In genomic region chr6:3139090-3139903, GRCh38 we compare ENCODE assay signal across 8 cellular contexts. TPM values are rescaled to one million over a fixed set of nuclear protein-coding genes. Genes with fewer than 3 reads are reported as not detected.
DNase-seq lines count a peak whose midpoint lies in the region; ATAC-seq and TF ChIP-seq lines count a peak whose summit lies in the region.

No MANE protein-coding gene starts in this region.

- H3K36me3 Mint-ChIP-seq in effector memory CD8-positive, alpha-beta T cell (ENCODE audit: insufficient read depth), result peaks cover 4% of the 10 kb centered on the region

- intact Hi-C loops in left ventricle myocardium inferior (cut with micrococcal nuclease), result no loop called here

- DNase-seq in BJ (ENCODE audit: low read depth) (peak; percentile 69), SHP77 treated with DMSO at 0.1 percent for 48 hours (lab: John Stamatoyannopoulos, UW) (peak; percentile 96), left ventricle myocardium inferior (peak; percentile 50), inferior parietal cortex (ENCODE audit: extremely low spot score) (no peak)
- DNase-seq in effector memory CD8-positive, alpha-beta T cell, result no peak

- TF ChIP-seq CTCF in BJ (IDR thresholded peaks at IDR 0.05; ENCODE audit: insufficient read depth, low read depth, low read length) (no peak), left ventricle myocardium inferior (IDR thresholded peaks at IDR 0.05; ENCODE audit: borderline replicate concordance) (no peak)

- H3K4me3 Mint-ChIP-seq in effector memory CD8-positive, alpha-beta T cell, result no peak overlapping the region

- H3K27ac ChIP-seq in HUES48 (ENCODE audit: low read depth, low read length), result peak overlapping the region; percentile 5
- peak overlapping the region; percentile 56 for H3K27ac ChIP-seq in left ventricle myocardium inferior (replicated peaks)
- peak overlapping the region; percentile 14 for H3K27ac ChIP-seq in temporal lobe (ENCODE audit: low read depth, low read length)

- H3K9me3 ChIP-seq in HUES48 (ENCODE audit: control insufficient read depth, insufficient read depth, low read length) (no peaks in the 10 kb centered on the region), left ventricle myocardium inferior (replicated peaks) (no peaks in the 10 kb centered on the region)

- no peaks in the 10 kb centered on the region for H3K27me3 Mint-ChIP-seq in effector memory CD8-positive, alpha-beta T cell

- H3K4me1 ChIP-seq in HUES48 (ENCODE audit: control insufficient read depth, insufficient read depth, low read length) (peaks cover 9% of the 10 kb centered on the region; the same call in 1 of the 2 replicates), left ventricle myocardium inferior (peaks cover 21% of the 10 kb centered on the region)

- no peaks in the 10 kb centered on the region for H3K4me1 Mint-ChIP-seq in effector memory CD8-positive, alpha-beta T cell (ENCODE audit: low read depth in 2 of 2)

- no peak overlapping the region for H3K27ac Mint-ChIP-seq in effector memory CD8-positive, alpha-beta T cell

- no peak overlapping the region for H3K9ac ChIP-seq in HUES48 (ENCODE audit: low read depth, low read length)

- ATAC-seq in effector memory CD8-positive, alpha-beta T cell (replicated peaks), result no peak
- no peak for ATAC-seq in HG03432 (IDR thresholded peaks at IDR 0.05; ENCODE audit: unreplicated experiment)

- no peak overlapping the region for H3K4me3 ChIP-seq in BJ (ENCODE audit: low read depth, low read length)
- H3K4me3 ChIP-seq in HUES48 (ENCODE audit: low read depth, low read length), result no peak overlapping the region
- H3K4me3 ChIP-seq in left ventricle myocardium inferior, result no peak overlapping the region

- no peaks in the 10 kb centered on the region for H3K9me3 Mint-ChIP-seq in effector memory CD8-positive, alpha-beta T cell

- H3K36me3 ChIP-seq in BJ (ENCODE audit: control insufficient read depth, insufficient read depth, low read length) (peaks cover 5% of the 10 kb centered on the region; the same call in 1 of the 2 replicates), HUES48 (ENCODE audit: control insufficient read depth, insufficient read depth, low read length) (peaks cover 79% of the 10 kb centered on the region), left ventricle myocardium inferior (peaks cover 58% of the 10 kb centered on the region)

- POLR2A ChIA-PET in BJ (lab: Charles Lee), result no interaction called here

- no peaks in the 10 kb centered on the region for H3K27me3 ChIP-seq in BJ (ENCODE audit: control insufficient read depth, insufficient read depth, low read length)
- no peaks in the 10 kb centered on the region for H3K27me3 ChIP-seq in HUES48 (ENCODE audit: control insufficient read depth, insufficient read depth, low read length)
- H3K27me3 ChIP-seq in left ventricle myocardium inferior (ENCODE audit: low read depth), result no peaks in the 10 kb centered on the region

- CTCF ChIA-PET in BJ (lab: Yijun Ruan, JAX), result interaction anchor here (0.8 to 1.8 kb wide), 6 partner anchors 18 to 112 kb away, joined by 3 to 6 read pairs (median 4); partner anchors contain the start of gene TUBB2A

RNA-seq across cellular contexts. Expression of gene TUBB2A, which starts 18.0 kb away (rescaled TPM):
- polyA plus RNA-seq in BJ (2011; rRNA removed), result 138 and 184 TPM in 2 replicates
- 111 and 170 TPM in 2 replicates for polyA minus RNA-seq in BJ (2011; rRNA and poly(A)+ RNA removed)
- total RNA-seq in left ventricle myocardium inferior (13.9 TPM), temporal lobe (1,088 TPM)

RNA-seq across cellular contexts. Expression of gene BPHL, which starts 20.8 kb away (rescaled TPM):
- 12.1 and 12.2 TPM in 2 replicates for polyA plus RNA-seq in BJ (2011; rRNA removed)
- 6.5 and 7.4 TPM in 2 replicates for polyA minus RNA-seq in BJ (2011; rRNA and poly(A)+ RNA removed)
- total RNA-seq in left ventricle myocardium inferior (15.5 TPM), temporal lobe (19.2 TPM)

Comparison
In these comparisons a context has a peak if more than half of its experiments do, and no peak if none do; other contexts are left out.
1. DNase-seq: peak in BJ (single experiment), SHP77 treated with DMSO at 0.1 percent for 48 hours (single experiment) and left ventricle myocardium inferior (single experiment); none in effector memory CD8-positive, alpha-beta T cell (0 of 3) and inferior parietal cortex (single experiment).
2. H3K27ac ChIP-seq: peak in every context shown above with its lines; median percentile 56 in left ventricle myocardium inferior; 14 in temporal lobe; 5 in HUES48.
3. RNA of gene TUBB2A, which starts 18.0 kb away (total RNA-seq): 1,088 TPM in temporal lobe (single experiment); 13.9 TPM in left ventricle myocardium inferior (single experiment); every median in the first group is over 10 times any median in the second.